ENCODE assay signal across 21 cellular contexts in genomic region chr3:36733162-36733696, GRCh38. TPM values are rescaled to one million over a fixed set of nuclear protein-coding genes. Genes with fewer than 3 reads are reported as not detected.
DNase-seq lines count a peak whose midpoint lies in the region; ATAC-seq, FAIRE-seq and TF ChIP-seq lines count a peak whose summit lies in the region.
"Had no signal": no experiment of that assay in that cellular context is flagged by ENCODE, and none has a peak within 500 bp of the region (broad histone marks: within the 10 kb centered on the region; RNA-seq: fewer than 3 reads in every experiment).

No MANE protein-coding gene starts in this region.

- H3K4me1 ChIP-seq in cardiac muscle cell (ENCODE audit: low read depth) (peaks cover 29% of the 10 kb centered on the region), SK-N-SH (ENCODE audit: control insufficient read depth in 1 of 2, insufficient read depth in 2 of 2, low read depth in 1 of 2, low read length in 1 of 2) (peaks cover 0 to 36% of the 10 kb centered on the region in 2 experiments; a peak in 2 of 4 replicates)
- H3K4me1 ChIP-seq: BLaER1 had no signal

- H3K9me2 ChIP-seq in SK-N-SH: no peaks in the 10 kb centered on the region

- H3K4me2 ChIP-seq in SK-N-SH: no peak overlapping the region
- H3K4me2 ChIP-seq: BLaER1 had no signal

- H3K9ac ChIP-seq in SK-N-SH: no peak overlapping the region
- H3K9ac ChIP-seq: BLaER1 had no signal

- H3K36me3 ChIP-seq in cardiac muscle cell (no peaks in the 10 kb centered on the region), SK-N-SH (replicated peaks in 1 of 2; ENCODE audit: control insufficient read depth in 1 of 2, insufficient read depth in 2 of 2, low read length in 1 of 2) (no peaks in the 10 kb centered on the region)
- H3K36me3 ChIP-seq: BLaER1 had no signal

- H3F3A ChIP-seq in SK-N-SH (replicated peaks; ENCODE audit: insufficient read depth): no peaks in the 10 kb centered on the region

- ATAC-seq in Right ventricle myocardium inferior (no peak), left lobe of liver (peak; percentile 8), HG03432 (IDR thresholded peaks at IDR 0.05; ENCODE audit: unreplicated experiment) (no peak)
- ATAC-seq: PC-3, SK-N-SH treated with all-trans-retinoic acid at 6 μM for 48 hours had no signal

- DNase-seq in cardiac muscle cell (ENCODE audit: low read depth in 1 of 2, low spot score in 1 of 2): peak in 1 of 2 donors; percentile 19
- DNase-seq in Right ventricle myocardium inferior (ENCODE audit: missing footprints): no peak
- no peak for DNase-seq in left lobe of liver (ENCODE audit: low spot score)
- DNase-seq in urothelium cell line (ENCODE audit: low spot score): no peak
- DNase-seq in NCI-H187 (lab: John Stamatoyannopoulos, UW): no peak
- no peak for DNase-seq in SK-N-SH
- DNase-seq: 8988T; CD8-positive, alpha-beta memory T cell; DMS 273 treated with DMSO at 0.1 percent for 48 hours; EL; NCI-H1436 treated with DMSO at 0.1 percent for 48 hours; NCI-H2081 treated with DMSO at 0.1 percent for 48 hours; NCI-H345; NCI-H526 treated with DMSO at 0.1 percent for 48 hours; PC-3 had no signal

- no peak for TF ChIP-seq RAD21 in SK-N-SH (IDR thresholded peaks at IDR 0.05; ENCODE audit: low read length)

- CTCF ChIA-PET in SK-N-SH (lab: Yijun Ruan, JAX): interaction anchor here (0.8 to 10.8 kb wide), 11 partner anchors 9 to 767 kb away, joined by 3 to 182 read pairs (median 3); no protein-coding TSS in a partner anchor

- TF ChIP-seq EP300 in SK-N-SH (IDR thresholded peaks at IDR 0.05; ENCODE audit: borderline replicate concordance in 1 of 2, low read depth in 1 of 2, low read length in 1 of 2): no peak

- 29% methylated on average over 1 of the region's 1 CpG for WGBS in SK-N-SH (ENCODE audit: low lambda C conversion rate)

- H3K4me3 ChIP-seq in cardiac muscle cell (no peak overlapping the region), SK-N-SH (ENCODE audit: low read depth in 2 of 2, low read length in 1 of 2) (no peak overlapping the region)
- H3K4me3 ChIP-seq: BLaER1 had no signal

- TF ChIP-seq CTCF in cardiac muscle cell (IDR thresholded peaks at IDR 0.05; ENCODE audit: low read depth, low read length) (no peak), VCaP (conservative IDR thresholded peaks at IDR 0.05) (no peak), SK-N-SH (IDR thresholded peaks at IDR 0.05) (no peak)

- H3K9me3 ChIP-seq in cardiac muscle cell (ENCODE audit: low read depth) (no peaks in the 10 kb centered on the region), SK-N-SH (no peaks in the 10 kb centered on the region)
- H3K9me3 ChIP-seq: BLaER1 had no signal

- intact Hi-C loops in Right ventricle myocardium inferior (cut with DNase I): no loop called here

- H3K27ac ChIP-seq in cardiac muscle cell: peak overlapping the region; percentile 35
- H3K27ac ChIP-seq in VCaP: peak overlapping the region; percentile 62
- peak overlapping the region in 1 of 2 experiments; percentile 62; a peak in 1 of 4 replicates for H3K27ac ChIP-seq in SK-N-SH (ENCODE audit: low read depth in 2 of 2, low read length in 1 of 2)
- H3K27ac ChIP-seq: BLaER1 had no signal

- H2AFZ ChIP-seq in SK-N-SH (ENCODE audit: low read depth): no peak overlapping the region

- H3K27me3 ChIP-seq in cardiac muscle cell: no peaks in the 10 kb centered on the region
- H3K27me3 ChIP-seq in SK-N-SH (ENCODE audit: insufficient read depth): no peaks in the 10 kb centered on the region
- H3K27me3 ChIP-seq: BLaER1 had no signal

- peak; percentile 62 for FAIRE-seq in urothelium cell line (lab: Jason Lieb, UNC)
- FAIRE-seq: H1 had no signal

- H4K20me1 ChIP-seq in SK-N-SH (ENCODE audit: insufficient read depth): no peaks in the 10 kb centered on the region
- H4K20me1 ChIP-seq: BLaER1 had no signal

- no peaks in the 10 kb centered on the region for H3K79me2 ChIP-seq in SK-N-SH (ENCODE audit: insufficient read depth)

- POLR2A ChIA-PET in SK-N-SH (lab: Yijun Ruan, JAX): no interaction called here

TF ChIP-seq in SK-N-SH, 30 proteins besides CTCF, POLR2A, EP300 and RAD21:
- TF ChIP-seq RXRA (IDR thresholded peaks at IDR 0.05; ENCODE audit: borderline replicate concordance, low read depth): no peak
- TF ChIP-seq IRF3 (IDR thresholded peaks at IDR 0.05; ENCODE audit: low read depth, low read length): no peak
- TF ChIP-seq GATA2 (CRISPR knock-in tag; IDR thresholded peaks at IDR 0.05): no peak
- no peak for TF ChIP-seq MEF2A (IDR thresholded peaks at IDR 0.05; ENCODE audit: borderline replicate concordance, low read depth)
- no peak for TF ChIP-seq MXI1 (IDR thresholded peaks at IDR 0.05; ENCODE audit: low read depth, low read length)
- no peak for TF ChIP-seq RFX5 (IDR thresholded peaks at IDR 0.05; ENCODE audit: low read length)
- TF ChIP-seq TEAD4 (IDR thresholded peaks at IDR 0.05; ENCODE audit: borderline replicate concordance, insufficient read depth): no peak
- no peak for TF ChIP-seq TCF12 (IDR thresholded peaks at IDR 0.05)
- TF ChIP-seq RCOR1 (IDR thresholded peaks at IDR 0.05; ENCODE audit: low read length): no peak
- TF ChIP-seq USF1 (IDR thresholded peaks at IDR 0.05; ENCODE audit: borderline replicate concordance, low read depth): no peak
- no peak for TF ChIP-seq CHD2 (IDR thresholded peaks at IDR 0.05; ENCODE audit: low read length, partially characterized antibody)

RNA-seq across cellular contexts. Expression of gene DCLK3, which starts 31.1 kb away (rescaled TPM):
- total RNA-seq in cardiac muscle cell (0.07 and 0.15 TPM in 2 replicates), Right ventricle myocardium inferior (0.41 TPM), left lobe of liver (0.05 TPM)
- polyA plus RNA-seq in cardiac muscle cell (0.62 TPM in 1 of 2 replicates, not detected in the other), SK-N-SH (2012; rRNA removed) (not detected in 2 replicates)
- polyA plus RNA-seq in SK-N-SH (2012; cell fraction: cytosol; rRNA removed): 0.01 TPM in 1 of 2 replicates, not detected in the other
- polyA plus RNA-seq in SK-N-SH (2012; cell fraction: nucleus; rRNA removed): not detected in 2 replicates
- total RNA-seq: CD8-positive, alpha-beta memory T cell; HT1080; PC-3 had no signal
- polyA plus RNA-seq: CD8-positive, alpha-beta memory T cell had no signal
